ENCODE assay signal across 14 cellular contexts in genomic region chr20:48738094-48738398, GRCh38.
DNase-seq lines count a peak whose midpoint lies in the region; ATAC-seq and TF ChIP-seq lines count a peak whose summit lies in the region.
"Had no signal": no experiment of that assay in that cellular context is flagged by ENCODE, and none has a peak within 500 bp of the region (broad histone marks: within the 10 kb centered on the region; RNA-seq: fewer than 3 reads in every experiment).

No MANE protein-coding gene starts in this region.

- no peaks in the 10 kb centered on the region for H3K9me3 Mint-ChIP-seq in activated CD4-positive, alpha-beta T cell treated with anti-CD3 and anti-CD28 coated beads, Interleukin-2, amount 10 ng/mL, durations not matched to agents 24 days and 14 days
- H3K9me3 Mint-ChIP-seq in activated B cell treated with CpG ODN at 0.5 μM for 24 hours = no peaks in the 10 kb centered on the region
- H3K9me3 Mint-ChIP-seq in endodermal cell = no peaks in the 10 kb centered on the region
- H3K9me3 Mint-ChIP-seq in stimulated activated memory B cell treated with anti-CD40 and anti-IgM and Interleukin-4, amounts not matched to agents 10 μg/mL and 1 μg/mL and 100 μg/mL, for 72 hours = no peaks in the 10 kb centered on the region
- H3K9me3 Mint-ChIP-seq: H9; naive thymus-derived CD4-positive, alpha-beta T cell had no signal

- H3K4me1 ChIP-seq in endodermal cell (ENCODE audit: control insufficient read depth, insufficient read depth, low read length) (no peaks in the 10 kb centered on the region), right atrium auricular region (peaks cover 0 to 19% of the 10 kb centered on the region in 2 donors)

- POLR2A ChIA-PET in activated B cell treated with CpG ODN at 0.5 μM for 24 hours (lab: Charles Lee) = interaction anchor here (1.0 to 2.0 kb wide), 8 partner anchors 14 to 184 kb away, joined by 3 to 18 read pairs (median 6); no protein-coding TSS in a partner anchor

- H3K27ac Mint-ChIP-seq in activated CD4-positive, alpha-beta T cell treated with anti-CD3 and anti-CD28 coated beads, Interleukin-2, amount 10 ng/mL, durations not matched to agents 24 days and 14 days = peak overlapping the region; percentile 91
- H3K27ac Mint-ChIP-seq in activated B cell treated with CpG ODN at 0.5 μM for 24 hours = peak overlapping the region; percentile 83
- H3K27ac Mint-ChIP-seq in endodermal cell = peak overlapping the region; percentile 19
- peak overlapping the region; percentile 94 for H3K27ac Mint-ChIP-seq in stimulated activated memory B cell treated with anti-CD40 and anti-IgM and Interleukin-4, amounts not matched to agents 10 μg/mL and 1 μg/mL and 100 μg/mL, for 72 hours

- H3K9me3 ChIP-seq in endodermal cell (ENCODE audit: control insufficient read depth, low read length) (no peaks in the 10 kb centered on the region), right atrium auricular region (no peaks in the 10 kb centered on the region)
- H3K9me3 ChIP-seq: sigmoid colon had no signal

- ATAC-seq in activated B cell treated with CpG ODN at 0.5 μM for 24 hours (ENCODE audit: low read depth) = no peak
- no peak for ATAC-seq in stimulated activated memory B cell treated with anti-CD40 and anti-IgM and Interleukin-4, amounts not matched to agents 10 μg/mL and 1 μg/mL and 100 μg/mL, for 72 hours

- H3K4me3 ChIP-seq in endodermal cell (ENCODE audit: low read length) (no peak overlapping the region), coronary artery (no peak overlapping the region), right atrium auricular region (no peak overlapping the region)
- H3K4me3 ChIP-seq: sigmoid colon had no signal

- no peaks in the 10 kb centered on the region for H3K27me3 Mint-ChIP-seq in activated CD4-positive, alpha-beta T cell treated with anti-CD3 and anti-CD28 coated beads, Interleukin-2, amount 10 ng/mL, durations not matched to agents 24 days and 14 days
- no peaks in the 10 kb centered on the region for H3K27me3 Mint-ChIP-seq in activated B cell treated with CpG ODN at 0.5 μM for 24 hours
- H3K27me3 Mint-ChIP-seq in endodermal cell (ENCODE audit: insufficient read depth) = no peaks in the 10 kb centered on the region
- no peaks in the 10 kb centered on the region for H3K27me3 Mint-ChIP-seq in stimulated activated memory B cell treated with anti-CD40 and anti-IgM and Interleukin-4, amounts not matched to agents 10 μg/mL and 1 μg/mL and 100 μg/mL, for 72 hours
- H3K27me3 Mint-ChIP-seq: naive thymus-derived CD4-positive, alpha-beta T cell had no signal

- no peak for TF ChIP-seq CTCF in activated B cell treated with CpG ODN at 0.5 μM for 24 hours (IDR thresholded peaks at IDR 0.05)
- no peak for TF ChIP-seq CTCF in endodermal cell (conservative IDR thresholded peaks at IDR 0.05)
- TF ChIP-seq CTCF in coronary artery (IDR thresholded peaks at IDR 0.05) = no peak
- TF ChIP-seq CTCF in right atrium auricular region (IDR thresholded peaks at IDR 0.05) = no peak

- H3K9ac ChIP-seq in endodermal cell (ENCODE audit: extremely low read depth, low read length, poor library complexity, severe bottlenecking) = no peak overlapping the region

- H3K36me3 Mint-ChIP-seq in activated CD4-positive, alpha-beta T cell treated with anti-CD3 and anti-CD28 coated beads, Interleukin-2, amount 10 ng/mL, durations not matched to agents 24 days and 14 days (ENCODE audit: low read depth) = peaks cover 41% of the 10 kb centered on the region
- H3K36me3 Mint-ChIP-seq in activated B cell treated with CpG ODN at 0.5 μM for 24 hours (ENCODE audit: low read depth) (peaks cover 66% of the 10 kb centered on the region), endodermal cell (ENCODE audit: low read depth) (peaks cover 73% of the 10 kb centered on the region)
- peaks cover 54% of the 10 kb centered on the region for H3K36me3 Mint-ChIP-seq in stimulated activated memory B cell treated with anti-CD40 and anti-IgM and Interleukin-4, amounts not matched to agents 10 μg/mL and 1 μg/mL and 100 μg/mL, for 72 hours

- no peak for DNase-seq in activated CD4-positive, alpha-beta T cell treated with anti-CD3 and anti-CD28 coated beads, Interleukin-2, amount 10 ng/mL, durations not matched to agents 24 days and 14 days
- no peak for DNase-seq in activated CD4-positive, alpha-beta T cell treated with anti-CD3 and anti-CD28 coated beads for 48 hours
- DNase-seq in activated B cell treated with CpG ODN at 0.5 μM for 24 hours = no peak
- no peak for DNase-seq in endodermal cell
- DNase-seq in Ammon's horn (ENCODE audit: low spot score) = no peak
- DNase-seq in coronary artery (ENCODE audit: low spot score) = no peak
- DNase-seq in right atrium auricular region (ENCODE audit: low spot score) = no peak
- DNase-seq: brain microvascular endothelial cell; H9; naive thymus-derived CD4-positive, alpha-beta T cell; NCI-H2029; SHP77 treated with DMSO at 0.1 percent for 48 hours had no signal

- no peaks in the 10 kb centered on the region for H3K27me3 ChIP-seq in endodermal cell (ENCODE audit: control insufficient read depth, insufficient read depth, low read length, poor library complexity, severe bottlenecking)
- H3K27me3 ChIP-seq in right atrium auricular region = no peaks in the 10 kb centered on the region
- H3K27me3 ChIP-seq: brain microvascular endothelial cell, sigmoid colon had no signal

- peak overlapping the region; percentile 70 for H3K4me3 Mint-ChIP-seq in activated CD4-positive, alpha-beta T cell treated with anti-CD3 and anti-CD28 coated beads, Interleukin-2, amount 10 ng/mL, durations not matched to agents 24 days and 14 days
- H3K4me3 Mint-ChIP-seq in activated B cell treated with CpG ODN at 0.5 μM for 24 hours (no peak overlapping the region), endodermal cell (no peak overlapping the region)
- no peak overlapping the region for H3K4me3 Mint-ChIP-seq in stimulated activated memory B cell treated with anti-CD40 and anti-IgM and Interleukin-4, amounts not matched to agents 10 μg/mL and 1 μg/mL and 100 μg/mL, for 72 hours
- H3K4me3 Mint-ChIP-seq: H9 had no signal

- H3K4me1 Mint-ChIP-seq in activated CD4-positive, alpha-beta T cell treated with anti-CD3 and anti-CD28 coated beads, Interleukin-2, amount 10 ng/mL, durations not matched to agents 24 days and 14 days = peaks cover 53% of the 10 kb centered on the region
- H3K4me1 Mint-ChIP-seq in activated B cell treated with CpG ODN at 0.5 μM for 24 hours (peaks cover 59% of the 10 kb centered on the region), endodermal cell (no peaks in the 10 kb centered on the region)
- H3K4me1 Mint-ChIP-seq in stimulated activated memory B cell treated with anti-CD40 and anti-IgM and Interleukin-4, amounts not matched to agents 10 μg/mL and 1 μg/mL and 100 μg/mL, for 72 hours = peaks cover 65% of the 10 kb centered on the region

- WGBS in endodermal cell (ENCODE audit: insufficient coverage in 1 of 2, insufficient read length in 1 of 2), 2 experiments = 94 to 100% methylated on average over 2 to 3 of the region's 3 CpGs

- intact Hi-C loops in activated CD4-positive, alpha-beta T cell treated with anti-CD3 and anti-CD28 coated beads, Interleukin-2, amount 10 ng/mL, durations not matched to agents 24 days and 14 days (cut with micrococcal nuclease) = loop anchor here (2.0 kb wide), 1 partner anchor 19 kb away; no protein-coding TSS in a partner anchor
- intact Hi-C loops in activated B cell treated with CpG ODN at 0.5 μM for 24 hours (cut with micrococcal nuclease) = loop anchor here (1.0 to 2.0 kb wide), 2 partner anchors 16 to 23 kb away; no protein-coding TSS in a partner anchor

- H3K36me3 ChIP-seq in endodermal cell (ENCODE audit: control insufficient read depth, insufficient read depth, low read length) (peaks cover 79% of the 10 kb centered on the region), right atrium auricular region (no peaks in the 10 kb centered on the region)
- H3K36me3 ChIP-seq: sigmoid colon had no signal

- CTCF ChIA-PET in activated B cell treated with CpG ODN at 0.5 μM for 24 hours (lab: Charles Lee) = interaction anchor here (1.5 to 2.6 kb wide), 2 partner anchors 26 to 167 kb away, joined by 3 to 12 read pairs; no protein-coding TSS in a partner anchor

- H3K27ac ChIP-seq in endodermal cell (ENCODE audit: low read depth, low read length) (no peak overlapping the region), coronary artery (peak overlapping the region in 1 of 2 donors; percentile 26), right atrium auricular region (no peak overlapping the region)
- H3K27ac ChIP-seq: brain microvascular endothelial cell, sigmoid colon had no signal

Comparison
In these comparisons a context has a peak if more than half of its experiments do, and no peak if none do; other contexts are left out.
1. H3K27ac Mint-ChIP-seq: peak in every context shown above with its lines; median percentile 94 in stimulated activated memory B cell treated with anti-CD40 and anti-IgM and Interleukin-4, amounts not matched to agents 10 μg/mL and 1 μg/mL and 100 μg/mL, for 72 hours; 91 in activated CD4-positive, alpha-beta T cell treated with anti-CD3 and anti-CD28 coated beads, Interleukin-2, amount 10 ng/mL, durations not matched to agents 24 days and 14 days; 83 in activated B cell treated with CpG ODN at 0.5 μM for 24 hours; 19 in endodermal cell.